ENCODE assay signal across 31 cellular contexts in genomic region chr10:129120441-129120840, GRCh38.
"Had no signal": no experiment of that assay in that cellular context is flagged by ENCODE, and none has a peak within 500 bp of the region (broad histone marks: within the 10 kb centered on the region; RNA-seq: fewer than 3 reads in every experiment).

No MANE protein-coding gene starts in this region.

- H3K9me3 Mint-ChIP-seq: activated CD8-positive, alpha-beta T cell treated with anti-CD3 and anti-CD28 coated beads for 36 hours; activated T-cell treated with anti-CD3 and anti-CD28 coated beads, Interleukin-2, amount 50 U/mL, for 24 hours; central memory CD8-positive, alpha-beta T cell; dendritic cell treated with granulocyte-macrophage colony-stimulating factor and Interleukin-4, amounts not matched to agents 40 ng/mL and 50 ng/mL, for 4 days had no signal

- H3K27me3 ChIP-seq: brain microvascular endothelial cell, esophagus muscularis mucosa, foreskin keratinocyte, gastrocnemius medialis, heart left ventricle had no signal

- DNase-seq: activated CD4-positive, alpha-beta T cell treated with anti-CD3 and anti-CD28 coated beads for 48 hours; activated CD4-positive, alpha-beta T cell treated with anti-CD3 and anti-CD28 coated beads, Interleukin-2, amount 50 U/mL, for 1 hour; activated CD4-positive, alpha-beta T cell treated with anti-CD3 and anti-CD28 coated beads, Interleukin-2, amount 50 U/mL, for 48 hours; activated CD8-positive, alpha-beta memory T cell treated with anti-CD3 and anti-CD28 coated beads for 24 hours; activated CD8-positive, alpha-beta memory T cell treated with anti-CD3 and anti-CD28 coated beads, Interleukin-2, amount 50 U/mL, for 4 hours; activated CD8-positive, alpha-beta T cell treated with anti-CD3 and anti-CD28 coated beads for 36 hours; activated gamma-delta T cell; activated naive CD4-positive, alpha-beta T cell; activated naive CD4-positive, alpha-beta T cell treated with anti-CD3 and anti-CD28 coated beads, Interleukin-2, amount 10 ng/mL, durations not matched to agents 7 days and 5 days; activated T-cell treated with anti-CD3 and anti-CD28 coated beads for 4 hours; activated T-cell treated with anti-CD3 and anti-CD28 coated beads, Interleukin-2, amount 50 U/mL, for 24 hours; activated T-cell treated with anti-CD3 and anti-CD28 coated beads, Interleukin-2, amount 50 U/mL, for 72 hours; amniotic stem cell; anterior cingulate cortex; brain microvascular endothelial cell; dorsolateral prefrontal cortex; effector CD4-positive, alpha-beta T cell; erythroblast; foreskin keratinocyte; gastrocnemius medialis; glutamatergic neuron; heart left ventricle; T-helper 1 cell; T-helper 17 cell had no signal

- H3K27ac ChIP-seq: brain microvascular endothelial cell, coronary artery, dorsolateral prefrontal cortex, esophagus muscularis mucosa, foreskin keratinocyte, gastrocnemius medialis, heart left ventricle had no signal

- H3K27ac Mint-ChIP-seq: activated CD8-positive, alpha-beta T cell treated with anti-CD3 and anti-CD28 coated beads for 36 hours; activated naive CD8-positive, alpha-beta T cell; activated T-cell treated with anti-CD3 and anti-CD28 coated beads, Interleukin-2, amount 50 U/mL, for 24 hours; activated T-cell treated with anti-CD3 and anti-CD28 coated beads, Interleukin-2, amount 50 U/mL, for 72 hours; dendritic cell treated with granulocyte-macrophage colony-stimulating factor and Interleukin-4, amounts not matched to agents 40 ng/mL and 50 ng/mL, for 4 days; T-helper 17 cell; WTC11 had no signal

- H3K9me3 ChIP-seq: gastrocnemius medialis had no signal

- H3K4me1 Mint-ChIP-seq: central memory CD8-positive, alpha-beta T cell; T-helper 17 cell had no signal

- H3K4me3 Mint-ChIP-seq: activated CD8-positive, alpha-beta T cell treated with anti-CD3 and anti-CD28 coated beads for 36 hours; activated naive CD4-positive, alpha-beta T cell treated with anti-CD3 and anti-CD28 coated beads, Interleukin-2, amount 10 ng/mL, durations not matched to agents 7 days and 5 days; activated naive CD8-positive, alpha-beta T cell; activated T-cell treated with anti-CD3 and anti-CD28 coated beads, Interleukin-2, amount 50 U/mL, for 24 hours; activated T-cell treated with anti-CD3 and anti-CD28 coated beads, Interleukin-2, amount 50 U/mL, for 72 hours; central memory CD8-positive, alpha-beta T cell; dendritic cell treated with granulocyte-macrophage colony-stimulating factor and Interleukin-4, amounts not matched to agents 40 ng/mL and 50 ng/mL, for 4 days; T-helper 17 cell; WTC11 had no signal

- H3K4me3 ChIP-seq: coronary artery, dorsolateral prefrontal cortex, esophagus muscularis mucosa, gastrocnemius medialis, heart left ventricle had no signal

- ATAC-seq: activated CD4-positive, CD25-positive, alpha-beta regulatory T cell treated with anti-CD3 and anti-CD28 coated beads, Interleukin-2, amount 50 U/mL, for 24 hours; activated CD8-positive, alpha-beta T cell treated with anti-CD3 and anti-CD28 coated beads for 36 hours; activated T-cell treated with anti-CD3 and anti-CD28 coated beads, Interleukin-2, amount 50 U/mL, for 72 hours; foreskin keratinocyte; gastrocnemius medialis; heart left ventricle; T-helper 17 cell; WTC11 had no signal

- H3K27me3 Mint-ChIP-seq: activated CD8-positive, alpha-beta T cell treated with anti-CD3 and anti-CD28 coated beads for 36 hours; activated naive CD8-positive, alpha-beta T cell; activated T-cell treated with anti-CD3 and anti-CD28 coated beads, Interleukin-2, amount 50 U/mL, for 24 hours; central memory CD8-positive, alpha-beta T cell; dendritic cell treated with granulocyte-macrophage colony-stimulating factor and Interleukin-4, amounts not matched to agents 40 ng/mL and 50 ng/mL, for 4 days; T-helper 17 cell had no signal

- H3K4me1 ChIP-seq: esophagus muscularis mucosa, foreskin keratinocyte, gastrocnemius medialis, heart left ventricle had no signal

- H3K36me3 ChIP-seq: brain microvascular endothelial cell, esophagus muscularis mucosa, gastrocnemius medialis, heart left ventricle had no signal

- H3K36me3 Mint-ChIP-seq: activated naive CD8-positive, alpha-beta T cell had no signal
